Comparison of ENCODE assay signal across 20 cellular contexts in the genomic region with DNA sequence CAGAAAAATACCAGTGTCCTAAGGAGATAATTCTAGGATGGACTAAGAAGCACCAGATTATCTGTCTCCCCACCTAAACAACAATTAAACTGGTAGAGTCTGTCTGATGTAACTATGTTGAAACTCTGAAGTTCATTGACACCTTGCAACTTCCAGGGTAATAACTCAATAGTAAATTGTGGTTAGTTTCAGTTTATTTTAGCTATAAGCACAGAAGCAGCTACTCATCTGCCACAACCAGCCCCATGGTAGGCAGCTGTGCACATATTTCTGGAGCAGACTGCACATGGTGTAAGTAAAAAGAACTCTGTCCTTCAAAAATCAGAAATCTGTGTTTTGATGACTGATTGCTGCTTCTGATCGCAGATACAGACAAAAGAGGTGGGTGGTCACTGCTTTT.
A peak's percentile ranks its signal among the peaks of the same experiment; 100 is the strongest.
DNase-seq lines count a peak whose midpoint lies in the region; ATAC-seq and TF ChIP-seq lines count a peak whose summit lies in the region.
"Had no signal": no experiment of that assay in that cellular context is flagged by ENCODE, and none has a peak within 500 bp of the region (broad histone marks: within the 10 kb centered on the region; RNA-seq: fewer than 3 reads in every experiment).

No MANE protein-coding gene starts in this region.

- no TSS peak for BruUV-seq in MCF 10A (replicated peaks; lab: Mats Ljungman, UMichigan)

- CTCF ChIA-PET in MCF 10A (lab: Yijun Ruan, JAX), result no interaction called here

- ATAC-seq in GM21526 (IDR thresholded peaks at IDR 0.05; ENCODE audit: low FRiP score, unreplicated experiment) (no peak), GM21528 (IDR thresholded peaks at IDR 0.05; ENCODE audit: low FRiP score, unreplicated experiment) (no peak)
- ATAC-seq: CD8-positive, alpha-beta T cell; GM12878 had no signal

- intact Hi-C loops in MCF 10A (cut with micrococcal nuclease), result no loop called here
- intact Hi-C loops in breast epithelium (cut with DNase I; ENCODE audit: low total_unique reads), result no loop called here

- H3F3A ChIP-seq in neural progenitor cell (ENCODE audit: low read depth), result no peaks in the 10 kb centered on the region

- DNase-seq in MCF 10A (ENCODE audit: unreplicated experiment), result no peak
- no peak for DNase-seq in breast epithelium (ENCODE audit: low spot score in 2 of 2)
- DNase-seq in choroid plexus epithelial cell (ENCODE audit: low read depth), result peak; percentile 5
- DNase-seq in neural progenitor cell (ENCODE audit: low spot score), result no peak
- no peak for DNase-seq in iPS-NIHi11 (ENCODE audit: low spot score)
- no peak for DNase-seq in caudate nucleus (lab: John Stamatoyannopoulos, UW)
- DNase-seq: CD8-positive, alpha-beta T cell; DMS79; GOT3; KG1; NCI-H1105 treated with DMSO at 0.1 percent for 48 hours; NCI-H1694 treated with DMSO at 0.1 percent for 48 hours; NCI-H345; NCI-H526; PC-9 had no signal

- TF ChIP-seq CTCF in MCF 10A (IDR thresholded peaks at IDR 0.05; ENCODE audit: unreplicated experiment), result no peak
- TF ChIP-seq CTCF in breast epithelium (IDR thresholded peaks at IDR 0.05), result no peak
- TF ChIP-seq CTCF in choroid plexus epithelial cell (conservative IDR thresholded peaks at IDR 0.05; ENCODE audit: low read depth, low read length), result no peak
- no peak for TF ChIP-seq CTCF in neural progenitor cell (IDR thresholded peaks at IDR 0.05)

- H3K4me2 ChIP-seq in neural progenitor cell, result no peak overlapping the region
- H3K4me2 ChIP-seq: BLaER1, PC-9 had no signal

- H3K36me3 Mint-ChIP-seq in MCF 10A (ENCODE audit: insufficient read depth, unreplicated experiment) (no peaks in the 10 kb centered on the region), neural progenitor cell (peaks cover 2% of the 10 kb centered on the region)
- H3K36me3 Mint-ChIP-seq: CD8-positive, alpha-beta T cell had no signal

- H3K9me3 ChIP-seq in breast epithelium (no peaks in the 10 kb centered on the region), neural progenitor cell (ENCODE audit: low read depth) (no peaks in the 10 kb centered on the region)
- H3K9me3 ChIP-seq: BLaER1 had no signal

- H3K27ac Mint-ChIP-seq in MCF 10A (ENCODE audit: low read depth, unreplicated experiment) (peak overlapping the region; percentile 50), neural progenitor cell (no peak overlapping the region)
- H3K27ac Mint-ChIP-seq: CD8-positive, alpha-beta T cell had no signal

- H3K27me3 Mint-ChIP-seq in MCF 10A (ENCODE audit: insufficient read depth, unreplicated experiment) (no peaks in the 10 kb centered on the region), neural progenitor cell (ENCODE audit: insufficient read depth, low read depth) (no peaks in the 10 kb centered on the region)

- H3K4me1 ChIP-seq in breast epithelium (no peaks in the 10 kb centered on the region), neural progenitor cell (no peaks in the 10 kb centered on the region)
- H3K4me1 ChIP-seq: BLaER1 had no signal

- H2AFZ ChIP-seq in neural progenitor cell (replicated peaks), result peak overlapping the region; percentile 31
- H2AFZ ChIP-seq: PC-9 had no signal

- no peak overlapping the region for H3K4me3 ChIP-seq in breast epithelium
- no peak overlapping the region for H3K4me3 ChIP-seq in choroid plexus epithelial cell (ENCODE audit: low read depth, low read length)
- H3K4me3 ChIP-seq in neural progenitor cell, result no peak overlapping the region
- H3K4me3 ChIP-seq: BLaER1, GM12878, PC-9 had no signal

- no peaks in the 10 kb centered on the region for H3K79me2 ChIP-seq in neural progenitor cell (ENCODE audit: low read depth)

- no peak for TF ChIP-seq POLR2A in breast epithelium (IDR thresholded peaks at IDR 0.05)

- no peak overlapping the region for H3K27ac ChIP-seq in breast epithelium
- H3K27ac ChIP-seq in neural progenitor cell, result no peak overlapping the region
- no peak overlapping the region for H3K27ac ChIP-seq in caudate nucleus (ENCODE audit: low read depth, low read length)
- H3K27ac ChIP-seq: 22Rv1, BLaER1, PC-9 had no signal

- H3K4me1 Mint-ChIP-seq in MCF 10A (ENCODE audit: insufficient read depth, unreplicated experiment) (no peaks in the 10 kb centered on the region), neural progenitor cell (peaks cover 4% of the 10 kb centered on the region)

- H3K36me3 ChIP-seq in breast epithelium (no peaks in the 10 kb centered on the region), neural progenitor cell (no peaks in the 10 kb centered on the region)
- H3K36me3 ChIP-seq: BLaER1 had no signal

- peak overlapping the region; percentile 35 for H3K4me3 Mint-ChIP-seq in MCF 10A (ENCODE audit: unreplicated experiment)
- no peak overlapping the region for H3K4me3 Mint-ChIP-seq in neural progenitor cell
- H3K4me3 Mint-ChIP-seq: CD8-positive, alpha-beta T cell had no signal

- H3K9me3 Mint-ChIP-seq in MCF 10A (ENCODE audit: unreplicated experiment), result peaks cover 10% of the 10 kb centered on the region
- peaks cover 8% of the 10 kb centered on the region for H3K9me3 Mint-ChIP-seq in neural progenitor cell

- H4K20me1 ChIP-seq in neural progenitor cell (ENCODE audit: low read depth), result no peaks in the 10 kb centered on the region
- H4K20me1 ChIP-seq: BLaER1 had no signal

- no peaks in the 10 kb centered on the region for H3K27me3 ChIP-seq in breast epithelium
- H3K27me3 ChIP-seq in neural progenitor cell, result no peaks in the 10 kb centered on the region
- H3K27me3 ChIP-seq: BLaER1 had no signal

- no peak overlapping the region for H3K9ac ChIP-seq in neural progenitor cell
- H3K9ac ChIP-seq: BLaER1 had no signal

- POLR2A ChIA-PET in MCF 10A (lab: Yijun Ruan, JAX), result no interaction called here
